ENCODE assay signal across 23 cellular contexts in genomic region chr3:67689806-67690205, GRCh38. TPM values are rescaled to one million over a fixed set of nuclear protein-coding genes. Genes with fewer than 3 reads are reported as not detected.
A peak's percentile ranks its signal among the peaks of the same experiment; 100 is the strongest.
DNase-seq lines count a peak whose midpoint lies in the region; ATAC-seq, FAIRE-seq and TF ChIP-seq lines count a peak whose summit lies in the region.
"Had no signal": no experiment of that assay in that cellular context is flagged by ENCODE, and none has a peak within 500 bp of the region (broad histone marks: within the 10 kb centered on the region; RNA-seq: fewer than 3 reads in every experiment).

No MANE protein-coding gene starts in this region.

- H3K4me3 ChIP-seq in HepG2 (replicated peaks in 1 of 3; ENCODE audit: insufficient read depth in 1 of 3, low read depth in 2 of 3, low read length in 3 of 3) (no peak overlapping the region), right lobe of liver (no peak overlapping the region), H7 (ENCODE audit: insufficient read depth, low read depth, low read length) (no peak overlapping the region)
- H3K4me3 ChIP-seq: BLaER1 had no signal

- H3K9ac ChIP-seq in HepG2 (ENCODE audit: insufficient read depth, low read depth, low read length): no peak overlapping the region
- H3K9ac ChIP-seq: BLaER1 had no signal

- H3K9me3 ChIP-seq in HepG2 (ENCODE audit: low read length) (no peaks in the 10 kb centered on the region), right lobe of liver (no peaks in the 10 kb centered on the region)
- H3K9me3 ChIP-seq: BE2C, BLaER1, Caco-2 had no signal

- in situ Hi-C loops in HepG2 (cut with HindIII; ENCODE audit: extremely low pct_ligation_motif_present, low pct_unique_long_range_greater_than_20kb) (no loop called here), SK-MEL-5 (cut with HindIII; ENCODE audit: low pct_unique_long_range_greater_than_20kb, low sequenced_read_pairs) (no loop called here)

- H3K36me3 ChIP-seq in HepG2 (replicated peaks in 1 of 2; ENCODE audit: control insufficient read depth in 1 of 2, insufficient read depth in 2 of 2, low read length in 2 of 2): no peaks in the 10 kb centered on the region
- no peaks in the 10 kb centered on the region for H3K36me3 ChIP-seq in right lobe of liver
- no peaks in the 10 kb centered on the region for H3K36me3 ChIP-seq in H7 (replicated peaks; ENCODE audit: control insufficient read depth, insufficient read depth, low read length)
- H3K36me3 ChIP-seq: BE2C, BLaER1 had no signal

- peak; percentile 46 for DNase-seq in HepG2 (ENCODE audit: low spot score)
- DNase-seq in right lobe of liver: no peak
- DNase-seq in H54 (ENCODE audit: insufficient read length, low spot score): no peak
- DNase-seq in SK-MEL-5 (ENCODE audit: low read depth, low spot score): peak; percentile 77
- DNase-seq in head of caudate nucleus: no peak
- DNase-seq in H7: no peak
- DNase-seq: 8988T; ACHN; BE2C; C1 segment of cervical spinal cord; Caco-2; Calu3; CD4-positive, alpha-beta memory T cell; CD4-positive, CD25-positive, alpha-beta regulatory T cell; CD8-positive, alpha-beta memory T cell; DMS79 treated with DMSO at 0.1 percent for 48 hours; GF-D8 had no signal

- ATAC-seq in HepG2 (no peak), right lobe of liver (no peak), GM19023 (IDR thresholded peaks at IDR 0.05; ENCODE audit: unreplicated experiment) (no peak)

- no peak for TF ChIP-seq POLR2A in HepG2 (IDR thresholded peaks at IDR 0.05; ENCODE audit: insufficient read depth in 1 of 2, low read depth in 2 of 2, low read length in 2 of 2)
- TF ChIP-seq POLR2A in right lobe of liver (IDR thresholded peaks at IDR 0.05): no peak
- no peak for TF ChIP-seq POLR2A in H54 (IDR thresholded peaks at IDR 0.05; ENCODE audit: low read depth, low read length)

- H2AFZ ChIP-seq in HepG2 (ENCODE audit: low read length): no peak overlapping the region

- H3K79me2 ChIP-seq in HepG2 (ENCODE audit: insufficient read depth, low read length): no peaks in the 10 kb centered on the region

- H3K4me1 ChIP-seq in HepG2 (ENCODE audit: insufficient read depth, low read length) (0 out of 2 replicates have a peak, but pooled peaks cover 8% of the 10 kb centered on the region), right lobe of liver (no peaks in the 10 kb centered on the region)
- H3K4me1 ChIP-seq: BE2C had no signal

- no TSS peak for BruUV-seq in HepG2 (replicated peaks; lab: Mats Ljungman, UMichigan)

- WGBS in HepG2 (ENCODE audit: low lambda C conversion rate): 46% methylated on average over 1 of the region's 1 CpG
- WGBS in right lobe of liver (ENCODE audit: insufficient coverage, low coverage, low lambda C conversion rate, missing lambda C conversion rate): 67% methylated on average over 1 of the region's 1 CpG

- H3K27me3 ChIP-seq in HepG2 (ENCODE audit: control insufficient read depth in 1 of 2, insufficient read depth in 2 of 2, low read length in 2 of 2): no peaks in the 10 kb centered on the region
- no peaks in the 10 kb centered on the region for H3K27me3 ChIP-seq in right lobe of liver
- H3K27me3 ChIP-seq in H7 (ENCODE audit: control insufficient read depth, insufficient read depth, low read length): no peaks in the 10 kb centered on the region
- H3K27me3 ChIP-seq: BE2C, BLaER1 had no signal

- no peak for TF ChIP-seq EP300 in HepG2 (IDR thresholded peaks at IDR 0.05; ENCODE audit: low read depth in 2 of 2, low read length in 2 of 2)
- TF ChIP-seq EP300 in HepG2 (CRISPR knock-in tag; IDR thresholded peaks at IDR 0.05; ENCODE audit: borderline replicate concordance): no peak

- H3K4me2 ChIP-seq in HepG2 (ENCODE audit: low read depth, low read length): no peak overlapping the region
- H3K4me2 ChIP-seq: BLaER1 had no signal

- H3K27ac ChIP-seq in HepG2 (ENCODE audit: extremely low read length, insufficient read depth, low read length) (no peak overlapping the region), right lobe of liver (no peak overlapping the region)
- H3K27ac ChIP-seq: BLaER1 had no signal

- POLR2A ChIA-PET in HepG2 (lab: Yijun Ruan, JAX): no interaction called here

- intact Hi-C loops in HepG2 (cut with micrococcal nuclease; ENCODE audit: unreplicated experiment) (no loop called here), right lobe of liver (cut with DNase I) (no loop called here), head of caudate nucleus (cut with DNase I) (no loop called here)

- TF ChIP-seq CTCF in HepG2 (CRISPR knock-in tag; IDR thresholded peaks at IDR 0.05) (no peak), right lobe of liver (IDR thresholded peaks at IDR 0.05) (no peak)

- no peak for TF ChIP-seq RAD21 in HepG2 (CRISPR knock-in tag; IDR thresholded peaks at IDR 0.05)

- no peaks in the 10 kb centered on the region for H4K20me1 ChIP-seq in HepG2 (ENCODE audit: insufficient read depth, low read length)
- H4K20me1 ChIP-seq: BLaER1 had no signal

- CTCF ChIA-PET in HepG2 (lab: Yijun Ruan, JAX; ENCODE audit: low intra/inter-chr PET ratio, low total read pairs): no interaction called here

- FAIRE-seq in HepG2 (lab: Jason Lieb, UNC) (no peak), H54 (lab: Jason Lieb, UNC) (peak; percentile 43)
- FAIRE-seq: A204.1, D721Med, G401.6, GM12891 had no signal

TF ChIP-seq in HepG2, 621 proteins besides CTCF, POLR2A, EP300 and RAD21 (continues in another document):
- TF ChIP-seq NR2F2 (IDR thresholded peaks at IDR 0.05; ENCODE audit: borderline replicate concordance, low read depth) (no peak), ZNF24 (IDR thresholded peaks at IDR 0.05) (no peak), IKZF1 (IDR thresholded peaks at IDR 0.05) (no peak), NRL (CRISPR knock-in tag; IDR thresholded peaks at IDR 0.05; ENCODE audit: borderline replicate concordance) (no peak), THRA (CRISPR knock-in tag; IDR thresholded peaks at IDR 0.05; ENCODE audit: borderline replicate concordance) (no peak), HOXA5 (CRISPR knock-in tag; IDR thresholded peaks at IDR 0.05) (no peak), ZBTB3 (CRISPR knock-in tag; IDR thresholded peaks at IDR 0.05; ENCODE audit: borderline replicate concordance, low read depth) (no peak), ATF4 (CRISPR knock-in tag; IDR thresholded peaks at IDR 0.05) (no peak)

RNA-seq across cellular contexts. Expression of gene SUCLG2, which starts 35.4 kb away (rescaled TPM):
- total RNA-seq in HepG2 (2016; rRNA removed; fragmentation: Illumina TruSeq; extraction: Trizol): 64.9 and 79.4 TPM in 2 replicates
- total RNA-seq in HepG2 (2016; cell fraction: cytosol; rRNA removed; fragmentation: Illumina TruSeq; extraction: Trizol; ENCODE audit: low read depth): 33.0 and 34.5 TPM in 2 replicates
- total RNA-seq in HepG2 (2016; cell fraction: insoluble cytoplasmic fraction; rRNA removed; fragmentation: Illumina TruSeq; extraction: Trizol): 65.0 and 77.2 TPM in 2 replicates
- 28.2 and 33.3 TPM in 2 replicates for total RNA-seq in HepG2 (2016; cell fraction: membrane; rRNA removed; fragmentation: Illumina TruSeq; extraction: Trizol)
- total RNA-seq in HepG2 (2016; cell fraction: nucleus; rRNA removed; fragmentation: Illumina TruSeq; extraction: Trizol): 40.6 and 43.6 TPM in 2 replicates
- polyA plus RNA-seq in HepG2 (2011; rRNA removed): 13.5 and 21.4 TPM in 2 replicates
- polyA plus RNA-seq in HepG2 (2011; cell fraction: cytosol; rRNA removed): 12.9 and 15.9 TPM in 2 replicates
- 3.4 and 4.4 TPM in 2 replicates for polyA plus RNA-seq in HepG2 (2011; cell fraction: nucleus; rRNA removed)
- polyA plus RNA-seq in HepG2 (2012): 27.9 and 45.3 TPM in 2 replicates
- 10.9 and 11.1 TPM in 2 replicates for polyA plus RNA-seq in HepG2 (2016; cell fraction: cytosol; fragmentation: Illumina TruSeq; extraction: Trizol; ENCODE audit: low read depth)
- 70.4 and 76.1 TPM in 2 replicates for polyA plus RNA-seq in HepG2 (2016; cell fraction: insoluble cytoplasmic fraction; fragmentation: Illumina TruSeq; extraction: Trizol; ENCODE audit: low read depth)
- polyA plus RNA-seq in HepG2 (2016; cell fraction: membrane; fragmentation: Illumina TruSeq; extraction: Trizol; ENCODE audit: low read depth): 20.7 and 22.2 TPM in 2 replicates
- polyA plus RNA-seq in HepG2 (2016; cell fraction: nucleus; fragmentation: Illumina TruSeq; extraction: Trizol; ENCODE audit: insufficient read depth, low read depth): 25.5 and 26.9 TPM in 2 replicates
- polyA minus RNA-seq in HepG2 (2011; rRNA and poly(A)+ RNA removed; ENCODE audit: low replicate concordance): 5.1 and 7.9 TPM in 2 replicates
- 20.6 and 21.5 TPM in 2 replicates for polyA minus RNA-seq in HepG2 (2011; cell fraction: cytosol; rRNA and poly(A)+ RNA removed)
- polyA minus RNA-seq in HepG2 (2011; cell fraction: nucleus; rRNA and poly(A)+ RNA removed): 30.3 and 32.4 TPM in 2 replicates
- 100 to 1,000 TPM; 138 to 167 (median 158) TPM for total RNA-seq in right lobe of liver
- total RNA-seq in SK-MEL-5 (2014; rRNA removed; shearing (Covaris generic)): 36.6 and 39.3 TPM in 2 replicates
- polyA plus RNA-seq in SK-MEL-5 (2015; cell fraction: cytosol; rRNA removed): 32.9 and 47.5 TPM in 2 replicates
- 15.5 and 17.4 TPM in 2 replicates for polyA plus RNA-seq in SK-MEL-5 (2015; cell fraction: nucleus; rRNA removed)
- 41.4 and 52.7 TPM in 2 replicates for total RNA-seq in H7 (2014; rRNA removed; shearing (Covaris generic))

Comparison
In these comparisons a context has a peak if more than half of its experiments do, and no peak if none do; other contexts are left out.
1. DNase-seq: peak in HepG2 (single experiment) and SK-MEL-5 (single experiment); none in right lobe of liver (0 of 3), H54 (single experiment), head of caudate nucleus (0 of 42) and H7 (single experiment).